Comparison of ENCODE assay signal across 7 cellular contexts in the genomic region with DNA sequence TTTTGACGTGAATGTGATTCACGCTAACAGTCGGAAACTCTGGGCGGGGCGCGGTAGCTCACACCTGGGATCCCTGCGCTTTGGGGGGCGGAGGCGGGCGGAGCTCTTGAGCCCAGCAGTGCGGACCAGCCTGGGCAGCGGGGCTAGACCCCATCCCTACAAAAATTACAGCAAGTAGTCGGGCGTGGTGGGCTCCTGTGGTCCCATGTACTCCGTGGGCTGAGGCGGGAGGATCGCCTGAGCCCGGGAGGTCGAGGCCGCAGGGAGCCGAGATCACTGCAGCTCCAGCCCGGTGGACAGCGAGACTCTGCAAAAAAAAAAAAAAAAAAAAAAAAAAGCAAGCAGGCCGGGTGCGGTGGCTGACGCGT. TPM values are rescaled to one million over a fixed set of nuclear protein-coding genes. Genes with fewer than 3 reads are reported as not detected.
DNase-seq lines count a peak whose midpoint lies in the region; ATAC-seq, FAIRE-seq and TF ChIP-seq lines count a peak whose summit lies in the region.
"Not testable (repeated sequence)": the region's sequence is repeated elsewhere in the genome, so short reads cannot be mapped to it uniquely, and the experiment has no call there.

No MANE protein-coding gene starts in this region.

- not testable (repeated sequence) for DNase-seq in Jurkat, Clone E6-1 (ENCODE audit: low read depth, low spot score); colonic mucosa; keratinocyte (ENCODE audit: low read depth, low spot score)
- peak in 2 of 3 experiments; percentile 26 to 40 for DNase-seq in activated CD8-positive, alpha-beta memory T cell treated with anti-CD3 and anti-CD28 coated beads for 48 hours (ENCODE audit: low read depth in 2 of 3, low spot score in 2 of 3)

- H3K9me1 ChIP-seq in keratinocyte (ENCODE audit: control insufficient read depth, extremely low read depth, insufficient read depth, low read length), result not testable (repeated sequence)

- H3K9me3 ChIP-seq in colonic mucosa; keratinocyte (ENCODE audit: control insufficient read depth, low read depth, low read length): not testable (repeated sequence)

- intact Hi-C loops in colonic mucosa (cut with DNase I), result not testable (repeated sequence)

- H3K4me1 ChIP-seq in colonic mucosa; keratinocyte (ENCODE audit: control insufficient read depth, extremely low read depth, insufficient read depth, low read length): not testable (repeated sequence)

- H3K36me3 ChIP-seq in colonic mucosa; keratinocyte (ENCODE audit: control insufficient read depth in 2 of 2, extremely low read depth in 1 of 2, insufficient read depth in 2 of 2, low read length in 2 of 2): not testable (repeated sequence)

- dilution Hi-C loops in keratinocyte (cut with MboI; ENCODE audit: extremely low pct_ligation_motif_present, low sequenced_read_pairs), result not testable (repeated sequence)

- not testable (repeated sequence) for H2AFZ ChIP-seq in keratinocyte (ENCODE audit: control insufficient read depth, low read length)

- not testable (repeated sequence) for H3K9ac ChIP-seq in colonic mucosa (ENCODE audit: low read depth in 2 of 2, low read length in 2 of 2)
- H3K9ac ChIP-seq in keratinocyte (ENCODE audit: control insufficient read depth, extremely low read depth, insufficient read depth, low read length), result peak overlapping the region; percentile 33

- not testable (repeated sequence) for H4K20me1 ChIP-seq in keratinocyte (ENCODE audit: control insufficient read depth, extremely low read depth, insufficient read depth, low read length)

- H3K4me2 ChIP-seq in keratinocyte (ENCODE audit: control insufficient read depth, extremely low read depth, insufficient read depth, low read depth, low read length), result not testable (repeated sequence)

- not testable (repeated sequence) for H3K27me3 ChIP-seq in colonic mucosa; keratinocyte (ENCODE audit: control insufficient read depth, extremely low read depth, insufficient read depth, low read length)

- FAIRE-seq in keratinocyte (lab: Jason Lieb, UNC), result not testable (repeated sequence)

- not testable (repeated sequence) for TF ChIP-seq CTCF in colonic mucosa (IDR thresholded peaks at IDR 0.05); keratinocyte (optimal IDR thresholded peaks at IDR 0.05 in 1 of 3, IDR thresholded peaks at IDR 0.05 in 1 of 3, conservative IDR thresholded peaks at IDR 0.05 in 1 of 3; ENCODE audit: extremely low read depth in 1 of 3, insufficient read depth in 2 of 3, low read length in 3 of 3)

- H3K27ac ChIP-seq in colonic mucosa (peak overlapping the region; percentile 44), skin epidermis (peak overlapping the region in 10 of 21 experiments; percentile 29 to 86 (median 70))
- H3K27ac ChIP-seq in keratinocyte (ENCODE audit: control insufficient read depth, insufficient read depth, low read length), result not testable (repeated sequence)

- ATAC-seq in GM19025 (IDR thresholded peaks at IDR 0.05; ENCODE audit: low read depth, unreplicated experiment) (peak; percentile 37), HG02798 (IDR thresholded peaks at IDR 0.05; ENCODE audit: poor library complexity, unreplicated experiment) (peak; percentile 59)

- H3K4me3 ChIP-seq in Jurkat, Clone E6-1 (ENCODE audit: low read length), result peak overlapping the region; percentile 48
- H3K4me3 ChIP-seq in colonic mucosa (peak overlapping the region; percentile 40), keratinocyte (ENCODE audit: control insufficient read depth in 2 of 3, extremely low read depth in 1 of 3, insufficient read depth in 2 of 3, low read depth in 1 of 3, low read length in 3 of 3) (peak overlapping the region; percentile 35 to 41 (median 38)), skin epidermis (peak overlapping the region; percentile 19 to 43 (median 40))

- H3K79me2 ChIP-seq in keratinocyte (ENCODE audit: control insufficient read depth, insufficient read depth, low read length), result not testable (repeated sequence)

RNA-seq across cellular contexts. Expression of a gene that starts 46.4 kb away (rescaled TPM):
- 19.7 TPM for polyA plus RNA-seq in Jurkat, Clone E6-1 (2012; ENCODE audit: insufficient read depth, insufficient read length)
- 10 to 100 TPM; 23.8 to 28.5 TPM for total RNA-seq in colonic mucosa
- polyA plus RNA-seq in keratinocyte, result 10.6 to 21.4 TPM (median 15.8 TPM) in 3 replicates
- polyA plus RNA-seq in keratinocyte (2011; ENCODE audit: low read depth), result 17.1 TPM
- polyA plus RNA-seq in keratinocyte (2011; cell fraction: cytosol; rRNA removed), result 4.4 and 10.0 TPM in 2 replicates
- 56.7 and 70.6 TPM in 2 replicates for polyA plus RNA-seq in keratinocyte (2011; cell fraction: nucleus; rRNA removed)
- 23.7 and 30.5 TPM in 2 replicates for polyA plus RNA-seq in keratinocyte (2012; ENCODE audit: low replicate concordance)
- 24.1 to 62.9 TPM (median 26.8 TPM) in 3 replicates for polyA minus RNA-seq in keratinocyte
- polyA minus RNA-seq in keratinocyte (2011; cell fraction: cytosol; rRNA and poly(A)+ RNA removed), result 24.0 TPM
- 27.1 and 33.3 TPM in 2 replicates for polyA minus RNA-seq in keratinocyte (2011; cell fraction: nucleus; rRNA and poly(A)+ RNA removed)
